1 cellular context compared by ENCODE assay signal in genomic region chr10:119025776-119026175, GRCh38.
TF ChIP-seq lines count a peak whose summit lies in the region.

No MANE protein-coding gene starts in this region.

TF ChIP-seq in HepG2, 621 proteins besides CTCF, POLR2A, EP300 and RAD21:
- TF ChIP-seq RBAK (CRISPR knock-in tag; IDR thresholded peaks at IDR 0.05): peak; percentile 73; the same call in 1 of the 2 replicates
- TF ChIP-seq ZNF335 (CRISPR knock-in tag; IDR thresholded peaks at IDR 0.05): no peak
- no peak for TF ChIP-seq FOXA1 (IDR thresholded peaks at IDR 0.05)
- TF ChIP-seq FOXA1 (CRISPR knock-in tag; IDR thresholded peaks at IDR 0.05): 0 out of 2 replicates have a peak, but pooled peaks have one; percentile 8
- TF ChIP-seq RXRA (CRISPR knock-in tag; IDR thresholded peaks at IDR 0.05): no peak
- TF ChIP-seq ZNF670 (CRISPR knock-in tag; IDR thresholded peaks at IDR 0.05; ENCODE audit: borderline replicate concordance): no peak
